Comparison of ENCODE assay signal across 19 cellular contexts in the genomic region with DNA sequence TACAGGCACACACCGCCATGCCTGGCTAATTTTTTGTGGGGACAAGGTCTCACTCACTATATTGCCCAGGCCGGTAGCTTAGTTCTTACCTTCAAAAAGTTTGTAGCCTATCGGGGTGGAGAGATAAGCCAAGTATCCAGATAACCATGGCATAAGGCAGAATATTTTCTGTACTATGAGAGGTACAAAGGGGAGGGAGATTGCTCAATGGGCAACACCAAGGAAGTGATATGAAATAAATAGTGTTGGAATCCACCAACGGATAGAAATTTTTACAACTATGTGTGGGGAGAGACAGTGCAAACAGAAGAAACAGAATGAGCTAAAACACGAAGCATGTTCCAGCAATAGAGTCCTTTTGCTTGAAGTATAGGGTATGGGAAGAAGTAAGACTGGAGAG. TPM values are rescaled to one million over a fixed set of nuclear protein-coding genes. Genes with fewer than 3 reads are reported as not detected.
"Had no signal": no experiment of that assay in that cellular context is flagged by ENCODE, and none has a peak within 500 bp of the region (broad histone marks: within the 10 kb centered on the region; RNA-seq: fewer than 3 reads in every experiment).

No MANE protein-coding gene starts in this region.

- H3K9me3 Mint-ChIP-seq: naive thymus-derived CD4-positive, alpha-beta T cell; T-helper 2 cell treated with Interferon-gamma antibody and Interleukin-4, amounts not matched to agents 5 μg/mL and 100 μg/mL, for 36 hours; type B pancreatic cell had no signal

- H3K27ac Mint-ChIP-seq: type B pancreatic cell had no signal

- H3K4me3 ChIP-seq: lower lobe of right lung had no signal

- H3K27ac ChIP-seq: brain microvascular endothelial cell, lower lobe of right lung had no signal

- DNase-seq: activated CD4-positive, alpha-beta T cell treated with anti-CD3 and anti-CD28 coated beads for 4 hours; activated CD8-positive, alpha-beta memory T cell treated with anti-CD3 and anti-CD28 coated beads, Interleukin-2, amount 50 U/mL, for 48 hours; activated CD8-positive, alpha-beta T cell treated with anti-CD3 and anti-CD28 coated beads, Interleukin-2, amount 10 ng/mL, durations not matched to agents 7 days and 5 days; activated naive CD4-positive, alpha-beta T cell; amniotic stem cell; brain microvascular endothelial cell; cerebellar nuclear complex; dermis blood vessel endothelial cell; hypothalamus; lower lobe of right lung; naive thymus-derived CD4-positive, alpha-beta T cell; nucleus accumbens; right cardiac atrium; stimulated activated CD4-positive, alpha-beta T cell treated with anti-CD3 and anti-CD28 coated beads, Interleukin-2, amount 100 ng/mL, for 24 hours; stimulated activated naive CD4-positive, alpha-beta T cell treated with Interleukin-2 at 50 U/mL for 16 hours had no signal

- ATAC-seq: activated CD8-positive, alpha-beta T cell treated with anti-CD3 and anti-CD28 coated beads, Interleukin-2, amount 10 ng/mL, durations not matched to agents 7 days and 5 days; lower lobe of right lung; naive thymus-derived CD4-positive, alpha-beta T cell; right cardiac atrium had no signal

- H3K9me3 ChIP-seq: lower lobe of right lung had no signal

- H3K27me3 ChIP-seq: brain microvascular endothelial cell had no signal

- H3K4me3 Mint-ChIP-seq: activated CD8-positive, alpha-beta T cell treated with anti-CD3 and anti-CD28 coated beads, Interleukin-2, amount 10 ng/mL, durations not matched to agents 7 days and 5 days; type B pancreatic cell had no signal

- H3K27me3 Mint-ChIP-seq: naive thymus-derived CD4-positive, alpha-beta T cell; type B pancreatic cell had no signal

RNA-seq across cellular contexts. Expression of a gene that starts 25.0 kb away (rescaled TPM):
- total RNA-seq: dermis blood vessel endothelial cell, posterior vena cava, right cardiac atrium had no signal
- polyA plus RNA-seq: esophagus, right cardiac atrium had no signal
